In genomic region chr1:17594026-17594425, GRCh38 we compare ENCODE assay signal across 19 cellular contexts. TPM values are rescaled to one million over a fixed set of nuclear protein-coding genes. Genes with fewer than 3 reads are reported as not detected.
DNase-seq lines count a peak whose midpoint lies in the region; ATAC-seq, FAIRE-seq and TF ChIP-seq lines count a peak whose summit lies in the region.
"Had no signal": no experiment of that assay in that cellular context is flagged by ENCODE, and none has a peak within 500 bp of the region (broad histone marks: within the 10 kb centered on the region; RNA-seq: fewer than 3 reads in every experiment).

No MANE protein-coding gene starts in this region.

- intact Hi-C loops in HepG2 (cut with micrococcal nuclease; ENCODE audit: unreplicated experiment) (no loop called here), sigmoid colon (cut with DNase I) (no loop called here)

- no TSS peak for BruUV-seq in HepG2 (replicated peaks; lab: Mats Ljungman, UMichigan)

- no peaks in the 10 kb centered on the region for H3K27me3 ChIP-seq in HepG2 (ENCODE audit: control insufficient read depth in 1 of 2, insufficient read depth in 2 of 2, low read length in 2 of 2)
- no peaks in the 10 kb centered on the region for H3K27me3 ChIP-seq in thoracic aorta (replicated peaks; ENCODE audit: insufficient read depth)
- no peaks in the 10 kb centered on the region for H3K27me3 ChIP-seq in sigmoid colon

- no peak overlapping the region for H3K4me3 ChIP-seq in HepG2 (replicated peaks in 1 of 3; ENCODE audit: insufficient read depth in 1 of 3, low read depth in 2 of 3, low read length in 3 of 3)
- H3K4me3 ChIP-seq in thoracic aorta = no peak overlapping the region
- H3K4me3 ChIP-seq in sigmoid colon = no peak overlapping the region

- peak; percentile 35 for DNase-seq in SK-N-DZ (ENCODE audit: low spot score)
- peak; percentile 53 for DNase-seq in fibroblast of gingiva (ENCODE audit: low read depth)
- DNase-seq in HepG2 (ENCODE audit: low spot score) = no peak
- DNase-seq in thoracic aorta (ENCODE audit: low spot score) = no peak
- DNase-seq in sigmoid colon = no peak
- DNase-seq in GM19240 (ENCODE audit: insufficient read length, low spot score) = no peak
- DNase-seq in SW480 (ENCODE audit: low spot score) = no peak
- no peak for DNase-seq in activated CD4-positive, alpha-beta T cell treated with anti-CD3 and anti-CD28 coated beads for 1 hour
- DNase-seq: activated CD4-positive, CD25-positive, alpha-beta regulatory T cell; caudate nucleus; COR-L47; effector CD4-positive, alpha-beta T cell; kidney glomerular epithelial cell; NCI-H2029 treated with DMSO at 0.1 percent for 48 hours; NCI-H446 treated with DMSO at 0.1 percent for 48 hours; stimulated activated CD4-positive, alpha-beta T cell treated with anti-CD3 and anti-CD28 coated beads, Interleukin-2, amount 100 ng/mL, for 24 hours; SW 1271 had no signal

- no peak overlapping the region for H2AFZ ChIP-seq in HepG2 (ENCODE audit: low read length)

- TF ChIP-seq CTCF in HepG2 (CRISPR knock-in tag; IDR thresholded peaks at IDR 0.05) (no peak), thoracic aorta (IDR thresholded peaks at IDR 0.05) (no peak), sigmoid colon (IDR thresholded peaks at IDR 0.05) (no peak)

- H3K4me2 ChIP-seq in HepG2 (ENCODE audit: low read depth, low read length) = no peak overlapping the region

- 96% methylated on average over 5 of the region's 5 CpGs for WGBS in HepG2 (ENCODE audit: low lambda C conversion rate)
- WGBS in sigmoid colon, 2 donors = 84 to 88% methylated on average over 5 of the region's 5 CpGs

- TF ChIP-seq RAD21 in HepG2 (CRISPR knock-in tag; IDR thresholded peaks at IDR 0.05) = no peak

- in situ Hi-C loops in HepG2 (cut with HindIII; ENCODE audit: extremely low pct_ligation_motif_present, low pct_unique_long_range_greater_than_20kb) = no loop called here

- POLR2A ChIA-PET in HepG2 (lab: Yijun Ruan, JAX) = interaction anchor here (0.7 to 1.2 kb wide), 2 partner anchors 13 to 18 kb away, joined by 3 to 4 read pairs; no protein-coding TSS in a partner anchor

- peaks cover 4% of the 10 kb centered on the region; the same call in 1 of the 2 replicates for H4K20me1 ChIP-seq in HepG2 (ENCODE audit: insufficient read depth, low read length)

- H3K36me3 ChIP-seq in HepG2 (replicated peaks in 1 of 2; ENCODE audit: control insufficient read depth in 1 of 2, insufficient read depth in 2 of 2, low read length in 2 of 2) (peaks cover 23 to 57% of the 10 kb centered on the region in 2 experiments), thoracic aorta (peaks cover 12% of the 10 kb centered on the region), sigmoid colon (peaks cover 0 to 15% (median 6%) of the 10 kb centered on the region in 4 donors)

- peaks cover 67% of the 10 kb centered on the region for H3K79me2 ChIP-seq in HepG2 (ENCODE audit: insufficient read depth, low read length)

- H3K9ac ChIP-seq in HepG2 (ENCODE audit: insufficient read depth, low read depth, low read length) = no peak overlapping the region

- no peak; a peak in 1 of 4 replicates for TF ChIP-seq POLR2A in HepG2 (IDR thresholded peaks at IDR 0.05; ENCODE audit: insufficient read depth in 1 of 2, low read depth in 2 of 2, low read length in 2 of 2)
- TF ChIP-seq POLR2A in sigmoid colon (IDR thresholded peaks at IDR 0.05) = no peak

- H3K4me1 ChIP-seq in HepG2 (ENCODE audit: insufficient read depth, low read length) (peaks cover 77% of the 10 kb centered on the region), thoracic aorta (ENCODE audit: control insufficient read depth in 1 of 2, low read depth in 2 of 2) (peaks cover 57 to 100% of the 10 kb centered on the region in 2 donors), sigmoid colon (peaks cover 0 to 37% (median 22%) of the 10 kb centered on the region in 4 donors)

- CTCF ChIA-PET in HepG2 (lab: Yijun Ruan, JAX; ENCODE audit: low intra/inter-chr PET ratio, low total read pairs) = no interaction called here

- no peak for ATAC-seq in HepG2
- ATAC-seq in thoracic aorta (ENCODE audit: insufficient number of reproducible peaks, low FRiP score, low read depth) = no peak
- ATAC-seq: HCT116 had no signal

- H3K9me3 ChIP-seq in HepG2 (ENCODE audit: low read length) (no peaks in the 10 kb centered on the region), thoracic aorta (no peaks in the 10 kb centered on the region), sigmoid colon (no peaks in the 10 kb centered on the region)

- no peak for FAIRE-seq in HepG2 (lab: Jason Lieb, UNC)

- H3K27ac ChIP-seq in HepG2 (ENCODE audit: extremely low read length, insufficient read depth, low read length) (peak overlapping the region; percentile 85), thoracic aorta (peak overlapping the region; percentile 62 to 91), sigmoid colon (no peak overlapping the region)

- TF ChIP-seq EP300 in HepG2 (IDR thresholded peaks at IDR 0.05; ENCODE audit: low read depth in 2 of 2, low read length in 2 of 2) (no peak), HepG2 (CRISPR knock-in tag; IDR thresholded peaks at IDR 0.05; ENCODE audit: borderline replicate concordance) (no peak), sigmoid colon (IDR thresholded peaks at IDR 0.05) (no peak)

TF ChIP-seq in HepG2, 621 proteins besides CTCF, POLR2A, EP300 and RAD21:
- TF ChIP-seq TMF1 (CRISPR knock-in tag; IDR thresholded peaks at IDR 0.05; ENCODE audit: low read depth) (no peak), ZNF44 (CRISPR knock-in tag; IDR thresholded peaks at IDR 0.05) (no peak), FOXM1 (CRISPR knock-in tag; IDR thresholded peaks at IDR 0.05) (no peak), HNRNPL (IDR thresholded peaks at IDR 0.05; ENCODE audit: low read depth, low read length) (no peak), PAF1 (CRISPR knock-in tag; IDR thresholded peaks at IDR 0.05) (no peak), KAT7 (CRISPR knock-in tag; IDR thresholded peaks at IDR 0.05; ENCODE audit: borderline replicate concordance) (no peak), ZNF460 (CRISPR knock-in tag; IDR thresholded peaks at IDR 0.05; ENCODE audit: borderline replicate concordance) (no peak), SALL1 (CRISPR knock-in tag; IDR thresholded peaks at IDR 0.05) (0 out of 2 replicates have a peak, but pooled peaks have one; percentile 21), RBM22 (optimal IDR thresholded peaks at IDR 0.05; ENCODE audit: low read length) (peak; percentile 38), STAT5B (CRISPR knock-in tag; IDR thresholded peaks at IDR 0.05) (no peak), ZSCAN30 (CRISPR knock-in tag; IDR thresholded peaks at IDR 0.05) (no peak)

RNA-seq across cellular contexts. Expression of gene ARHGEF10L, which starts 54.5 kb away (rescaled TPM):
- 14.8 and 17.7 TPM in 2 replicates for polyA plus RNA-seq in SK-N-DZ (2014; cell fraction: cytosol; rRNA removed)
- polyA plus RNA-seq in SK-N-DZ (2014; cell fraction: nucleus; rRNA removed) = 33.8 and 51.0 TPM in 2 replicates
- total RNA-seq in HepG2 (2016; rRNA removed; fragmentation: Illumina TruSeq; extraction: Trizol) = 26.2 and 46.5 TPM in 2 replicates
- total RNA-seq in HepG2 (2016; cell fraction: cytosol; rRNA removed; fragmentation: Illumina TruSeq; extraction: Trizol; ENCODE audit: low read depth) = 13.6 and 14.7 TPM in 2 replicates
- 24.8 and 47.9 TPM in 2 replicates for total RNA-seq in HepG2 (2016; cell fraction: insoluble cytoplasmic fraction; rRNA removed; fragmentation: Illumina TruSeq; extraction: Trizol)
- 19.1 and 19.9 TPM in 2 replicates for total RNA-seq in HepG2 (2016; cell fraction: membrane; rRNA removed; fragmentation: Illumina TruSeq; extraction: Trizol)
- 59.8 and 74.6 TPM in 2 replicates for total RNA-seq in HepG2 (2016; cell fraction: nucleus; rRNA removed; fragmentation: Illumina TruSeq; extraction: Trizol)
- polyA plus RNA-seq in HepG2 (2011; rRNA removed) = 78.3 and 107 TPM in 2 replicates
- polyA plus RNA-seq in HepG2 (2011; cell fraction: cytosol; rRNA removed) = 20.2 and 37.0 TPM in 2 replicates
- 844 and 1,154 TPM in 2 replicates for polyA plus RNA-seq in HepG2 (2011; cell fraction: nucleus; rRNA removed)
- polyA plus RNA-seq in HepG2 (2012) = 43.3 and 63.3 TPM in 2 replicates
- 2.2 and 2.8 TPM in 2 replicates for polyA plus RNA-seq in HepG2 (2016; cell fraction: cytosol; fragmentation: Illumina TruSeq; extraction: Trizol; ENCODE audit: low read depth)
- polyA plus RNA-seq in HepG2 (2016; cell fraction: insoluble cytoplasmic fraction; fragmentation: Illumina TruSeq; extraction: Trizol; ENCODE audit: low read depth) = 18.1 and 22.2 TPM in 2 replicates
- 4.7 and 5.9 TPM in 2 replicates for polyA plus RNA-seq in HepG2 (2016; cell fraction: membrane; fragmentation: Illumina TruSeq; extraction: Trizol; ENCODE audit: low read depth)
- polyA plus RNA-seq in HepG2 (2016; cell fraction: nucleus; fragmentation: Illumina TruSeq; extraction: Trizol; ENCODE audit: insufficient read depth, low read depth) = 127 and 131 TPM in 2 replicates
- 15.7 and 166 TPM in 2 replicates for polyA minus RNA-seq in HepG2 (2011; rRNA and poly(A)+ RNA removed; ENCODE audit: low replicate concordance)
- polyA minus RNA-seq in HepG2 (2011; cell fraction: cytosol; rRNA and poly(A)+ RNA removed) = 36.6 and 43.4 TPM in 2 replicates
- 147 and 148 TPM in 2 replicates for polyA minus RNA-seq in HepG2 (2011; cell fraction: nucleus; rRNA and poly(A)+ RNA removed)
- total RNA-seq in thoracic aorta = 100 to 1,000 TPM; 226 to 301 TPM
- total RNA-seq in sigmoid colon = 10 to 100 TPM; 25.0 to 44.9 (median 32.1) TPM
- 10 to 100 TPM; 28.7 to 76.2 (median 33.0) TPM for polyA plus RNA-seq in sigmoid colon
- total RNA-seq: activated CD8-positive, alpha-beta memory T cell treated with anti-CD3 and anti-CD28 coated beads for 36 hours had no signal

Comparison
In these comparisons a context has a peak if more than half of its experiments do, and no peak if none do; other contexts are left out.
1. DNase-seq: peak in SK-N-DZ (single experiment) and fibroblast of gingiva (single experiment); none in HepG2 (single experiment), thoracic aorta (single experiment), sigmoid colon (single experiment), GM19240 (single experiment), SW480 (single experiment) and activated CD4-positive, alpha-beta T cell treated with anti-CD3 and anti-CD28 coated beads for 1 hour (single experiment).
2. H3K27ac ChIP-seq: peak in HepG2 (single experiment) and thoracic aorta (2 of 2); none in sigmoid colon (0 of 4).